Comparison of ENCODE assay signal across 22 cellular contexts in genomic region chr18:76814256-76814655, GRCh38. TPM values are rescaled to one million over a fixed set of nuclear protein-coding genes. Genes with fewer than 3 reads are reported as not detected.
DNase-seq lines count a peak whose midpoint lies in the region; ATAC-seq, FAIRE-seq and TF ChIP-seq lines count a peak whose summit lies in the region.
"Had no signal": no experiment of that assay in that cellular context is flagged by ENCODE, and none has a peak within 500 bp of the region (broad histone marks: within the 10 kb centered on the region; RNA-seq: fewer than 3 reads in every experiment).

No MANE protein-coding gene starts in this region.

- no TSS peak for BruUV-seq in IMR-90 (replicated peaks; lab: Mats Ljungman, UMichigan)

- CTCF ChIA-PET in A549 (lab: Yijun Ruan, JAX) = interaction anchor here (0.5 to 3.6 kb wide), 2 partner anchors 12 to 69 kb away, joined by 3 to 25 read pairs; no protein-coding TSS in a partner anchor
- CTCF ChIA-PET in IMR-90 (lab: Yijun Ruan, JAX) = no interaction called here

- no peak for TF ChIP-seq EP300 in A549 (IDR thresholded peaks at IDR 0.05)

- H3K27me3 ChIP-seq in right atrium auricular region = no peaks in the 10 kb centered on the region
- no peaks in the 10 kb centered on the region for H3K27me3 ChIP-seq in IMR-90 (ENCODE audit: control insufficient read depth, insufficient read depth, low read length)
- H3K27me3 ChIP-seq: BE2C, BLaER1 had no signal

- no peak overlapping the region for H3K4me3 Mint-ChIP-seq in osteocyte (ENCODE audit: unreplicated experiment)
- no peak overlapping the region for H3K4me3 Mint-ChIP-seq in progenitor cell of endocrine pancreas (ENCODE audit: low read depth)
- H3K4me3 Mint-ChIP-seq: CD14-positive monocyte; CD4-positive, alpha-beta memory T cell; CD4-positive, CD25-positive, alpha-beta regulatory T cell; CD8-positive, alpha-beta memory T cell had no signal

- no peak overlapping the region for H2BK15ac ChIP-seq in IMR-90 (ENCODE audit: low read depth, low read length)

- H3K9me3 Mint-ChIP-seq in osteocyte (ENCODE audit: unreplicated experiment) (no peaks in the 10 kb centered on the region), progenitor cell of endocrine pancreas (ENCODE audit: low read depth) (no peaks in the 10 kb centered on the region)
- H3K9me3 Mint-ChIP-seq: CD4-positive, alpha-beta memory T cell; CD4-positive, CD25-positive, alpha-beta regulatory T cell; CD8-positive, alpha-beta memory T cell had no signal

- no peak overlapping the region for H3K23ac ChIP-seq in IMR-90 (ENCODE audit: low read depth, low read length)

- no peak overlapping the region for H2AK9ac ChIP-seq in IMR-90 (replicated peaks; ENCODE audit: low read depth, low read length, poor library complexity)

- no peak overlapping the region for H3K27ac Mint-ChIP-seq in osteocyte (ENCODE audit: unreplicated experiment)
- H3K27ac Mint-ChIP-seq in progenitor cell of endocrine pancreas = no peak overlapping the region
- H3K27ac Mint-ChIP-seq: CD14-positive monocyte; CD4-positive, alpha-beta memory T cell had no signal

- 0 out of 2 replicates have a peak, but pooled peaks cover 8% of the 10 kb centered on the region for H4K20me1 ChIP-seq in IMR-90 (ENCODE audit: insufficient read depth, low read length)
- H4K20me1 ChIP-seq: BLaER1 had no signal

- H3K4me1 Mint-ChIP-seq in osteocyte (ENCODE audit: unreplicated experiment) (peaks cover 2% of the 10 kb centered on the region), progenitor cell of endocrine pancreas (ENCODE audit: low read depth) (no peaks in the 10 kb centered on the region)

- H2AFZ ChIP-seq in IMR-90 (replicated peaks; ENCODE audit: low read length, poor library complexity) = no peak overlapping the region

- no peak overlapping the region for H2BK20ac ChIP-seq in IMR-90 (ENCODE audit: low read depth, low read length)

- H3K27me3 Mint-ChIP-seq in osteocyte (ENCODE audit: unreplicated experiment) (no peaks in the 10 kb centered on the region), progenitor cell of endocrine pancreas (no peaks in the 10 kb centered on the region)
- H3K27me3 Mint-ChIP-seq: CD4-positive, alpha-beta memory T cell; CD4-positive, CD25-positive, alpha-beta regulatory T cell; CD8-positive, alpha-beta memory T cell had no signal

- TF ChIP-seq CTCF in right atrium auricular region (IDR thresholded peaks at IDR 0.05) (no peak), A549 (IDR thresholded peaks at IDR 0.05) (no peak), IMR-90 (conservative IDR thresholded peaks at IDR 0.05; ENCODE audit: low read depth, low read length) (no peak), osteocyte (IDR thresholded peaks at IDR 0.05) (no peak), progenitor cell of endocrine pancreas (IDR thresholded peaks at IDR 0.05; ENCODE audit: unreplicated experiment) (no peak)

- H3K4ac ChIP-seq in IMR-90 (ENCODE audit: low read depth, low read length) = no peak overlapping the region

- dilution Hi-C loops in IMR-90 (cut with HindIII; ENCODE audit: low sequenced_read_pairs, unreplicated experiment) = no loop called here

- peaks cover 0 to under 1% of the 10 kb centered on the region in 2 donors for H3K4me1 ChIP-seq in right atrium auricular region
- no peaks in the 10 kb centered on the region; the same call in 2 of the 3 replicates for H3K4me1 ChIP-seq in A549
- no peaks in the 10 kb centered on the region for H3K4me1 ChIP-seq in IMR-90 (ENCODE audit: control insufficient read depth, insufficient read depth, low read length)
- H3K4me1 ChIP-seq: BE2C had no signal

- no peak overlapping the region for H3K18ac ChIP-seq in IMR-90 (ENCODE audit: low read depth, low read length)

- 88% methylated on average over 11 of the region's 11 CpGs for WGBS in A549 (ENCODE audit: missing lambda C conversion rate)
- 100% methylated on average over 1 of the region's 11 CpGs; no CpG with 5 or more reads in 1 of the 2 experiments for WGBS in IMR-90 (ENCODE audit: extremely low coverage in 2 of 2, insufficient read length in 1 of 2), 2 experiments

- no peak overlapping the region for H2BK5ac ChIP-seq in IMR-90 (ENCODE audit: low read depth, low read length, poor library complexity, severe bottlenecking)

- intact Hi-C loops in left cardiac atrium (cut with DNase I) (no loop called here), IMR-90 (cut with micrococcal nuclease) (no loop called here)

- TF ChIP-seq RAD21 in A549 (conservative IDR thresholded peaks at IDR 0.05 in 1 of 2, IDR thresholded peaks at IDR 0.05 in 1 of 2) = no peak
- no peak for TF ChIP-seq RAD21 in IMR-90 (IDR thresholded peaks at IDR 0.05; ENCODE audit: low read length)

- no peaks in the 10 kb centered on the region for H3K9me3 ChIP-seq in right atrium auricular region
- H3K9me3 ChIP-seq in A549 = no peaks in the 10 kb centered on the region
- H3K9me3 ChIP-seq in IMR-90 (ENCODE audit: control insufficient read depth, insufficient read depth, low read length) = no peaks in the 10 kb centered on the region
- H3K9me3 ChIP-seq: BE2C, BLaER1 had no signal

- H3K9ac ChIP-seq in IMR-90 (ENCODE audit: low read depth, low read length) = no peak overlapping the region
- H3K9ac ChIP-seq: BLaER1 had no signal

- H2BK120ac ChIP-seq in IMR-90 (ENCODE audit: low read depth, low read length) = no peak overlapping the region

- ATAC-seq in left cardiac atrium (no peak), A549 (no peak), IMR-90 (ENCODE audit: low read depth) (no peak), GM19452 (IDR thresholded peaks at IDR 0.05; ENCODE audit: unreplicated experiment) (no peak)

- POLR2A ChIA-PET in A549 (lab: Yijun Ruan, JAX) (interaction anchor here (0.7 kb wide), 1 partner anchor 11 kb away, joined by 9 read pairs; no protein-coding TSS in a partner anchor), IMR-90 (lab: Charles Lee; ENCODE audit: unreplicated experiment) (interaction anchor here (0.7 kb wide), 1 partner anchor 13 kb away, joined by 3 read pairs; no protein-coding TSS in a partner anchor)

- H3K36me3 ChIP-seq in right atrium auricular region = no peaks in the 10 kb centered on the region
- peaks cover 10% of the 10 kb centered on the region for H3K36me3 ChIP-seq in IMR-90 (ENCODE audit: control insufficient read depth, insufficient read depth, low read length)
- H3K36me3 ChIP-seq: BE2C had no signal

- H3K9me1 ChIP-seq in IMR-90 (ENCODE audit: insufficient read depth, low read length) = 0 out of 2 replicates have a peak, but pooled peaks cover 5% of the 10 kb centered on the region

- TF ChIP-seq POLR2A in A549 (IDR thresholded peaks at IDR 0.05; ENCODE audit: low read length) (no peak), IMR-90 (IDR thresholded peaks at IDR 0.05; ENCODE audit: low read depth, low read length) (no peak)

- no peak overlapping the region for H3K56ac ChIP-seq in IMR-90 (ENCODE audit: extremely low read depth, insufficient read depth, low read length)

- H3K4me2 ChIP-seq in A549 = no peak overlapping the region
- H3K4me2 ChIP-seq in IMR-90 (ENCODE audit: low read depth, low read length) = no peak overlapping the region
- H3K4me2 ChIP-seq: BLaER1 had no signal

- H4K5ac ChIP-seq in IMR-90 (ENCODE audit: low read depth, low read length) = no peak overlapping the region

- no peak overlapping the region for H3K14ac ChIP-seq in IMR-90 (replicated peaks; ENCODE audit: low read depth, low read length)

- no peak overlapping the region for H3K27ac ChIP-seq in right atrium auricular region
- no peak overlapping the region for H3K27ac ChIP-seq in A549
- no peak overlapping the region for H3K27ac ChIP-seq in IMR-90 (ENCODE audit: insufficient read depth, low read length)
- H3K27ac ChIP-seq: 22Rv1, BLaER1 had no signal

- H3K79me1 ChIP-seq in IMR-90 (ENCODE audit: low read depth in 1 of 2, low read length in 2 of 2) = peaks cover 14 to 23% of the 10 kb centered on the region in 2 experiments

- in situ Hi-C loops in IMR-90 (cut with MboI; ENCODE audit: low sequenced_read_pairs) = loop anchor here (25.0 kb wide), 1 partner anchor 398 kb away; no protein-coding TSS in a partner anchor

- H3K4me3 ChIP-seq in right atrium auricular region (no peak overlapping the region), A549 (no peak overlapping the region), IMR-90 (ENCODE audit: insufficient read depth, low read depth, low read length) (no peak overlapping the region)
- H3K4me3 ChIP-seq: BLaER1 had no signal

- no peak for FAIRE-seq in A549 (lab: Jason Lieb, UNC)
- FAIRE-seq: G401.6, GM12891, GM19239 had no signal

- DNase-seq in right atrium auricular region (ENCODE audit: low spot score) (peak; percentile 30), left cardiac atrium (no peak), A549 (ENCODE audit: low read depth in 1 of 2, low spot score in 1 of 2) (no peak), IMR-90 (no peak), osteocyte (ENCODE audit: extremely low spot score, unreplicated experiment) (peak; percentile 40), progenitor cell of endocrine pancreas (ENCODE audit: low spot score, unreplicated experiment) (no peak)
- DNase-seq: ACHN; BE2C; C1 segment of cervical spinal cord; CD4-positive, alpha-beta memory T cell; CD4-positive, CD25-positive, alpha-beta regulatory T cell; CD8-positive, alpha-beta memory T cell; COR-L47; DMS79 treated with DMSO at 0.1 percent for 48 hours; GF-D8 had no signal

- no peak overlapping the region for H4K8ac ChIP-seq in IMR-90 (ENCODE audit: low read depth in 2 of 2, low read length in 2 of 2)

- no peak overlapping the region for H2AK5ac ChIP-seq in IMR-90 (ENCODE audit: low read depth, low read length)

- no peak overlapping the region for H4K91ac ChIP-seq in IMR-90 (ENCODE audit: insufficient read depth, low read depth, low read length)

- H3K36me3 Mint-ChIP-seq in osteocyte (ENCODE audit: unreplicated experiment) (peaks cover 14% of the 10 kb centered on the region), progenitor cell of endocrine pancreas (ENCODE audit: insufficient read depth) (peaks cover 6% of the 10 kb centered on the region)

TF ChIP-seq in IMR-90, 13 proteins besides CTCF, POLR2A, EP300 and RAD21 (continues in another document):
- no peak for TF ChIP-seq FOS (IDR thresholded peaks at IDR 0.05; ENCODE audit: low read depth, low read length)
- no peak for TF ChIP-seq CEBPB (IDR thresholded peaks at IDR 0.05; ENCODE audit: low read depth, low read length)
- TF ChIP-seq MAFK (IDR thresholded peaks at IDR 0.05; ENCODE audit: low read depth, low read length) = peak; percentile 45; the same call in 1 of the 2 replicates

RNA-seq across cellular contexts. Expression of gene ZNF236, which starts 8.1 kb away (rescaled TPM):
- total RNA-seq in right atrium auricular region = 10 to 100 TPM; 11.0 to 12.7 TPM
- 10 to 100 TPM; 11.7 to 12.1 TPM for total RNA-seq in left cardiac atrium
- 7.5 and 7.8 TPM in 2 replicates for polyA plus RNA-seq in A549 (2011; rRNA removed)
- 2.9 and 3.8 TPM in 2 replicates for polyA plus RNA-seq in A549 (2012; cell fraction: cytosol; rRNA removed)
- 7.7 and 8.4 TPM in 2 replicates for polyA plus RNA-seq in A549 (2012; cell fraction: nucleus; rRNA removed)
- polyA plus RNA-seq in A549 (2017; fragmentation: RNase III; extraction: RNeasy Plus Mini Kit Qiagen cat#74134 plus additional on column Dnase treatment) = 2.6 to 2.9 TPM (median 2.7 TPM) in 3 replicates
- polyA minus RNA-seq in A549 (2011; rRNA and poly(A)+ RNA removed) = 24.1 and 35.3 TPM in 2 replicates
- 9.7 and 11.1 TPM in 2 replicates for total RNA-seq in IMR-90 (2012; rRNA removed)
- polyA plus RNA-seq in IMR-90 (2012; rRNA removed) = 3.4 and 3.6 TPM in 2 replicates
- 2.0 and 3.7 TPM in 2 replicates for polyA plus RNA-seq in IMR-90 (2012; cell fraction: cytosol; rRNA removed)
- polyA plus RNA-seq in IMR-90 (2012; cell fraction: nucleus; rRNA removed; ENCODE audit: low replicate concordance) = 12.4 and 16.5 TPM in 2 replicates
- total RNA-seq in osteocyte = 18.1 and 20.4 TPM in 2 replicates
- 28.9 and 32.5 TPM in 2 replicates for total RNA-seq in progenitor cell of endocrine pancreas

Comparison
In these comparisons a context has a peak if more than half of its experiments do, and no peak if none do; other contexts are left out.
1. DNase-seq: peak in right atrium auricular region (single experiment) and osteocyte (single experiment); none in left cardiac atrium (single experiment), A549 (0 of 2), IMR-90 (single experiment) and progenitor cell of endocrine pancreas (single experiment).